7 cellular contexts compared by ENCODE assay signal in genomic region chr16:54931041-54931756, GRCh38. TPM values are rescaled to one million over a fixed set of nuclear protein-coding genes. Genes with fewer than 3 reads are reported as not detected.
DNase-seq lines count a peak whose midpoint lies in the region; ATAC-seq and FAIRE-seq lines count a peak whose summit lies in the region.

No MANE protein-coding gene starts in this region.

- intact Hi-C loops in right cardiac atrium (cut with DNase I): loop anchor here in 1 of 4 donors (10.0 kb wide), 1 partner anchor 646 kb away; the partner anchor contains the start of gene IRX3

- peaks cover 0 to 2% of the 10 kb centered on the region in 2 donors for H3K9me3 Mint-ChIP-seq in activated T-cell treated with anti-CD3 and anti-CD28 coated beads, Interleukin-2, amount 50 U/mL, for 72 hours

- peak overlapping the region; percentile 80 to 91 for H3K4me3 Mint-ChIP-seq in activated T-cell treated with anti-CD3 and anti-CD28 coated beads, Interleukin-2, amount 50 U/mL, for 72 hours

- peaks cover 74% of the 10 kb centered on the region for H3K27me3 Mint-ChIP-seq in activated T-cell treated with anti-CD3 and anti-CD28 coated beads, Interleukin-2, amount 50 U/mL, for 72 hours (ENCODE audit: low read depth)

- H3K4me3 ChIP-seq in right cardiac atrium (ENCODE audit: low read length): peak overlapping the region; percentile 87
- H3K4me3 ChIP-seq in small intestine (ENCODE audit: low read depth in 1 of 2, low read length in 2 of 2): peak overlapping the region; percentile 20 to 45

- H3K27ac Mint-ChIP-seq in activated T-cell treated with anti-CD3 and anti-CD28 coated beads, Interleukin-2, amount 50 U/mL, for 72 hours: peak overlapping the region; percentile 60

- H3K36me3 Mint-ChIP-seq in activated T-cell treated with anti-CD3 and anti-CD28 coated beads, Interleukin-2, amount 50 U/mL, for 72 hours (ENCODE audit: insufficient read depth in 2 of 2): peaks cover 13 to 16% of the 10 kb centered on the region in 2 donors

- H3K27ac ChIP-seq in KOPT-K1 (ENCODE audit: low read depth, low read length, poor library complexity, severe bottlenecking) (peak overlapping the region; percentile 99), right cardiac atrium (ENCODE audit: low read length) (no peak overlapping the region), small intestine (ENCODE audit: low read depth in 1 of 2, low read length in 1 of 2) (no peak overlapping the region)

- WGBS in right cardiac atrium: 2% methylated on average over 88 of the region's 88 CpGs
- 1 to 4% (median 3%) methylated on average over 57 to 88 of the region's 88 CpGs for WGBS in small intestine, 3 donors

- H3K9me3 ChIP-seq in KOPT-K1 (ENCODE audit: insufficient read depth, low read length, poor library complexity, severe bottlenecking) (peaks cover 20% of the 10 kb centered on the region), right cardiac atrium (ENCODE audit: control insufficient read depth, low read length) (no peaks in the 10 kb centered on the region), small intestine (ENCODE audit: control insufficient read depth, low read depth) (no peaks in the 10 kb centered on the region)

- DNase-seq in EL (peak; percentile 49), right cardiac atrium (peak; percentile 42 to 72 (median 69)), small intestine (no peak), nucleus accumbens (lab: John Stamatoyannopoulos, UW) (no peak)
- peak; percentile 41 to 49 for DNase-seq in activated T-cell treated with anti-CD3 and anti-CD28 coated beads, Interleukin-2, amount 50 U/mL, for 72 hours

- H3K4me1 ChIP-seq in right cardiac atrium (ENCODE audit: control insufficient read depth, insufficient read depth, low read length) (no peaks in the 10 kb centered on the region), small intestine (ENCODE audit: control insufficient read depth in 2 of 2, insufficient read depth in 1 of 2, low read depth in 1 of 2, low read length in 1 of 2) (peaks cover 0 to 8% of the 10 kb centered on the region in 2 donors)

- no peak for ATAC-seq in activated T-cell treated with anti-CD3 and anti-CD28 coated beads, Interleukin-2, amount 50 U/mL, for 72 hours (replicated peaks in 1 of 2)
- ATAC-seq in right cardiac atrium (no peak), HG03280 (IDR thresholded peaks at IDR 0.05; ENCODE audit: unreplicated experiment) (no peak)

- no peak for FAIRE-seq in small intestine (lab: Jason Lieb, UNC)

- peaks cover 49% of the 10 kb centered on the region for H3K4me1 Mint-ChIP-seq in activated T-cell treated with anti-CD3 and anti-CD28 coated beads, Interleukin-2, amount 50 U/mL, for 72 hours (ENCODE audit: low read depth)

- H3K27me3 ChIP-seq in right cardiac atrium (ENCODE audit: control insufficient read depth, insufficient read depth) (no peaks in the 10 kb centered on the region), small intestine (ENCODE audit: control insufficient read depth in 2 of 2, insufficient read depth in 2 of 2, low read length in 2 of 2) (peaks cover 17 to 47% of the 10 kb centered on the region in 2 donors)

- H3K36me3 ChIP-seq in KOPT-K1 (ENCODE audit: insufficient read depth, low read length) (peaks cover 36% of the 10 kb centered on the region), small intestine (ENCODE audit: control insufficient read depth in 2 of 2, insufficient read depth in 2 of 2, low read length in 2 of 2) (no peaks in the 10 kb centered on the region)

RNA-seq across cellular contexts. Expression of gene IRX5, which starts 0.5 kb away (rescaled TPM):
- total RNA-seq in activated T-cell treated with anti-CD3 and anti-CD28 coated beads, Interleukin-2, amount 50 U/mL, for 72 hours: 1 to 10 TPM in 1 of 2 donors, under 1 TPM in 1; 0.74 to 1.4 TPM
- 1 to 10 TPM in 3 of 4 donors, under 1 TPM in 1; 0.97 to 1.9 (median 1.7) TPM for total RNA-seq in right cardiac atrium
- polyA plus RNA-seq in right cardiac atrium (0.48 TPM), small intestine (under 1 TPM in 1 of 3 donors, not detected in 2; 0.13 TPM)

Comparison
In these comparisons a context has a peak if more than half of its experiments do, and no peak if none do; other contexts are left out.
1. DNase-seq: peak in EL (single experiment), activated T-cell treated with anti-CD3 and anti-CD28 coated beads, Interleukin-2, amount 50 U/mL, for 72 hours (2 of 2) and right cardiac atrium (3 of 3); none in small intestine (single experiment) and nucleus accumbens (0 of 56).